In the genomic region with DNA sequence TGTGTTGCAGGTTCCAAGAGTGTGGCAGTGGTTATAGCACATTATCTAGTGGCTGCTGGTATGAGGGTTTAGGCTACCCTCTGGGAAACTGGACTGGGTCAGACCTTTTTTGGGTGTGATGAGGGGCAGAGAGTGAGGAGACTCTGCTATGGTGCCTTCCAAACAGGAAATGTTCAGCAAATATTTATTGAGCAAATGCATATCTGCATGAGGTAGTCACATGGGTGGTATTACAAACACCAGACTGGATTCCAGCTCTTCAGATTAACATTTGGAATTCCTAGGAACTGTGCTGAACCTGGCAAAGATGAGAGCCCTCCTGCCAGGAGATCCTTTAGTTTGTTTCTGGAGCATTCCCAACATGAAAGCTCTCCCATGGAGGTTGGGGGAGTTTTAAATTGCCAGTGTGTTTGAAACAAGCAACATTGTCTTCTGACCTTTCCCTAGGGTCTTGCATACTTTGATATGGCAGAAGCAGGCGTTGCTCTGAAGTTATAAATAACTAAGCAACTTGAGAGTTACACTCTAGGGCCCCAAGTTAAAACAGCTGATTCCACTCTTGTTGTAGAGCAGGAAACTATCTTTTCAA, we compare ENCODE assay signal across 13 cellular contexts.
DNase-seq lines count a peak whose midpoint lies in the region; ATAC-seq and TF ChIP-seq lines count a peak whose summit lies in the region.
"Had no signal": no experiment of that assay in that cellular context is flagged by ENCODE, and none has a peak within 500 bp of the region (broad histone marks: within the 10 kb centered on the region; RNA-seq: fewer than 3 reads in every experiment).

No MANE protein-coding gene starts in this region.

- ATAC-seq in omental fat pad (ENCODE audit: low FRiP score) (peak; percentile 78), HG03097 (IDR thresholded peaks at IDR 0.05; ENCODE audit: low FRiP score, unreplicated experiment) (no peak), GM19467 (IDR thresholded peaks at IDR 0.05; ENCODE audit: unreplicated experiment) (no peak)

- DNase-seq in AG10803 (ENCODE audit: low read depth), result peak; percentile 89
- DNase-seq in NT2/D1 (ENCODE audit: low read depth, low spot score), result peak; percentile 68
- DNase-seq in fibroblast of the aortic adventitia (ENCODE audit: low read depth), result peak; percentile 93
- DNase-seq in omental fat pad (ENCODE audit: low spot score), result no peak
- no peak for DNase-seq in anterior cingulate cortex (lab: John Stamatoyannopoulos, UW)
- DNase-seq in NCI-H146 (lab: John Stamatoyannopoulos, UW), result no peak
- DNase-seq: activated T-cell treated with anti-CD3 and anti-CD28 coated beads, Interleukin-2, amount 50 U/mL, for 48 hours; CD8-positive, alpha-beta memory T cell; esophagus squamous epithelium; posterior cingulate gyrus; SHP77 had no signal

- H3K36me3 ChIP-seq in NT2/D1 (ENCODE audit: insufficient read depth, insufficient read length, low read length), result no peaks in the 10 kb centered on the region
- H3K36me3 ChIP-seq: esophagus squamous epithelium had no signal

- H3K4me3 ChIP-seq in AG10803 (ENCODE audit: low read length) (no peak overlapping the region), NT2/D1 (ENCODE audit: insufficient read length, low read depth) (no peak overlapping the region), fibroblast of the aortic adventitia (ENCODE audit: low read depth, low read length) (no peak overlapping the region)
- H3K4me3 ChIP-seq: esophagus squamous epithelium had no signal

- H3K4me1 ChIP-seq in NT2/D1 (ENCODE audit: insufficient read depth, insufficient read length), result no peaks in the 10 kb centered on the region

- no peaks in the 10 kb centered on the region for H3K27me3 ChIP-seq in NT2/D1 (ENCODE audit: insufficient read depth, insufficient read length)
- H3K27me3 ChIP-seq: esophagus squamous epithelium had no signal

- no peaks in the 10 kb centered on the region for H3K9me3 ChIP-seq in NT2/D1 (ENCODE audit: insufficient read depth, low read length)
- H3K9me3 ChIP-seq: esophagus squamous epithelium had no signal

- H3K9ac ChIP-seq in NT2/D1 (ENCODE audit: insufficient read length, low read depth), result no peak overlapping the region

- TF ChIP-seq CTCF in AG10803 (conservative IDR thresholded peaks at IDR 0.05; ENCODE audit: low read length) (no peak), fibroblast of the aortic adventitia (IDR thresholded peaks at IDR 0.05; ENCODE audit: insufficient read depth, low read length) (no peak), omental fat pad (IDR thresholded peaks at IDR 0.05) (no peak)

Comparison
In these comparisons a context has a peak if more than half of its experiments do, and no peak if none do; other contexts are left out.
1. DNase-seq: peak in AG10803 (single experiment), NT2/D1 (single experiment) and fibroblast of the aortic adventitia (single experiment); none in omental fat pad (single experiment), anterior cingulate cortex (0 of 58) and NCI-H146 (single experiment).